ENCODE assay signal across 8 cellular contexts in the genomic region with DNA sequence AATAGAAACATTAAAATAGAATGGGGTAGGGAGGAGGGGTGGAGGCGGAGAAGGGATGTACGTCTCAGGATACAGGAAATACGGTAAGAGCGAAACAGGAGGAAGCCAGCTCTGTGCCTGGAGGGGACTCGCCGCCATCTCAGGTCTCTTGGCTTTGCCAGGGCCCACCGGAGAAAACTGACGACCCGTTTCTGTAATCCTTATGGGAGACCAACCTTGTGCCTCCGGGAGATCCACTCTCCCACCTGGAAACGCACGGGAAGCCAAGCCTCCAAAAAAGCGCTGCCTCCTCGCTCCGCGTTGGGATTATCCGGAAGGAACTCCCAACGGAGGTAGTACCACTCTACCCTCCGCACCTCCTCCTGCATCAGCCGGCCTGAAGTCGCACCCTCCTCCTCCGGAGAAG. TPM values are rescaled to one million over a fixed set of nuclear protein-coding genes. Genes with fewer than 3 reads are reported as not detected.
DNase-seq lines count a peak whose midpoint lies in the region; ATAC-seq, FAIRE-seq and TF ChIP-seq lines count a peak whose summit lies in the region.

A gene with protein sequence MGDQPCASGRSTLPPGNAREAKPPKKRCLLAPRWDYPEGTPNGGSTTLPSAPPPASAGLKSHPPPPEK (plus strand): TSS at position 92 of the 406 bp plus-strand sequence. CDS start 111 bp downstream, at position 203.

- 0% methylated on average over 22 of the region's 22 CpGs for WGBS in sigmoid colon, 2 donors

- peak within 1 kb of the TSS; percentile 89 to 96 (median 94) for H3K4me3 Mint-ChIP-seq in T-cell

- H3K4me3 ChIP-seq in LNCaP clone FGC (ENCODE audit: low read depth, low read length) (peak within 1 kb of the TSS; percentile 70), iPS-18a (ENCODE audit: low read length) (peak within 1 kb of the TSS; percentile 90), sigmoid colon (peak within 1 kb of the TSS; percentile 34 to 58 (median 52))

- H3K27ac ChIP-seq in iPS-18a (ENCODE audit: low read length) (no peak within 1 kb of the TSS), sigmoid colon (peak within 1 kb of the TSS; percentile 75 to 80 (median 78))

- peaks cover 18 to 42% (median 30%) of the 10 kb centered on the region in 3 donors for H3K4me1 Mint-ChIP-seq in T-cell

- peak within 1 kb of the TSS; percentile 86 for H3K9ac ChIP-seq in iPS-18a (ENCODE audit: low read length)

- H3K9me3 ChIP-seq in iPS-18a (ENCODE audit: control insufficient read depth, low read depth, low read length) (peaks cover 8% of the 10 kb centered on the region), sigmoid colon (no peaks in the 10 kb centered on the region)

- in situ Hi-C loops in T47D (cut with HindIII; ENCODE audit: low pct_unique_long_range_greater_than_20kb, low sequenced_read_pairs), result no loop called here

- H3K27ac Mint-ChIP-seq in T-cell, result peak within 1 kb of the TSS; percentile 93 to 94

- intact Hi-C loops in sigmoid colon (cut with DNase I), result no loop called here

- POLR2A ChIA-PET in T-cell (lab: Charles Lee), result interaction anchor here (0.6 to 0.7 kb wide), 2 partner anchors 164 to 1728 kb away, joined by 3 read pairs; no protein-coding TSS in a partner anchor

- peaks cover 0 to 3% of the 10 kb centered on the region in 2 donors for H3K27me3 Mint-ChIP-seq in T-cell

- H3K4me1 ChIP-seq in iPS-18a (ENCODE audit: control insufficient read depth, low read depth, low read length) (peaks cover 4% of the 10 kb centered on the region), sigmoid colon (peaks cover 0 to 12% (median 3%) of the 10 kb centered on the region in 4 donors)

- FAIRE-seq in G401.6 (lab: Jason Lieb, UNC) (peak; percentile 88), HTR-8/SVneo (lab: Jason Lieb, UNC) (no peak)

- DNase-seq in LNCaP clone FGC (ENCODE audit: low read depth), result no peak
- peak in 31 of 34 experiments; percentile 1 to 40 (median 19) for DNase-seq in T-cell
- DNase-seq in T47D (ENCODE audit: low read depth in 1 of 2, low spot score in 1 of 2), result peak; percentile 18 to 74
- no peak for DNase-seq in sigmoid colon
- no peak for DNase-seq in HTR-8/SVneo (ENCODE audit: insufficient read length, low spot score)

- TF ChIP-seq CTCF in LNCaP clone FGC (IDR thresholded peaks at IDR 0.05; ENCODE audit: control insufficient read depth, extremely low read depth, insufficient read depth) (no peak), sigmoid colon (IDR thresholded peaks at IDR 0.05) (no peak)

- TF ChIP-seq EP300 in sigmoid colon (IDR thresholded peaks at IDR 0.05), result no peak

- peak; percentile 58 for ATAC-seq in GM21786 (IDR thresholded peaks at IDR 0.05; ENCODE audit: unreplicated experiment)
- ATAC-seq in T-cell (replicated peaks in 1 of 4), result peak; percentile 78 to 88 (median 82)

- peak in 1 of 2 donors; percentile 33 for TF ChIP-seq POLR2A in sigmoid colon (IDR thresholded peaks at IDR 0.05)

- CTCF ChIA-PET in T-cell (lab: Charles Lee), result interaction anchor here (0.6 to 4.9 kb wide), 7 partner anchors 10 to 1012 kb away, joined by 3 to 128 read pairs (median 4); a partner anchor contains a TSS

- H3K36me3 ChIP-seq in iPS-18a (ENCODE audit: control insufficient read depth, low read depth, low read length) (no peaks in the 10 kb centered on the region), sigmoid colon (no peaks in the 10 kb centered on the region)

- H3K36me3 Mint-ChIP-seq in T-cell, result no peaks in the 10 kb centered on the region

- H3K9me3 Mint-ChIP-seq in T-cell, result no peaks in the 10 kb centered on the region

- H3K27me3 ChIP-seq in iPS-18a (ENCODE audit: control insufficient read depth, insufficient read depth, low read length), result no peaks in the 10 kb centered on the region
- H3K27me3 ChIP-seq in sigmoid colon, result no peaks in the 10 kb centered on the region

RNA-seq across cellular contexts. Expression of the gene that starts here (rescaled TPM):
- total RNA-seq in T-cell (10 to 100 TPM; 28.6 to 39.9 (median 33.8) TPM), sigmoid colon (10 to 100 TPM in 2 of 4 donors, 1 to 10 TPM in 2; 7.2 to 16.5 (median 10.5) TPM)
- polyA plus RNA-seq in sigmoid colon, result 10 to 100 TPM; 18.0 to 28.2 (median 23.6) TPM

Comparison
In these comparisons a context has a peak if more than half of its experiments do, and no peak if none do; other contexts are left out.
1. DNase-seq: peak in T-cell (31 of 34) and T47D (2 of 2); none in LNCaP clone FGC (single experiment), sigmoid colon (single experiment) and HTR-8/SVneo (single experiment).
2. Peak in every context shown above with its lines, with median percentiles within 50 percentile points of each other: H3K4me3 ChIP-seq.